ENCODE assay signal across 10 cellular contexts in the genomic region with DNA sequence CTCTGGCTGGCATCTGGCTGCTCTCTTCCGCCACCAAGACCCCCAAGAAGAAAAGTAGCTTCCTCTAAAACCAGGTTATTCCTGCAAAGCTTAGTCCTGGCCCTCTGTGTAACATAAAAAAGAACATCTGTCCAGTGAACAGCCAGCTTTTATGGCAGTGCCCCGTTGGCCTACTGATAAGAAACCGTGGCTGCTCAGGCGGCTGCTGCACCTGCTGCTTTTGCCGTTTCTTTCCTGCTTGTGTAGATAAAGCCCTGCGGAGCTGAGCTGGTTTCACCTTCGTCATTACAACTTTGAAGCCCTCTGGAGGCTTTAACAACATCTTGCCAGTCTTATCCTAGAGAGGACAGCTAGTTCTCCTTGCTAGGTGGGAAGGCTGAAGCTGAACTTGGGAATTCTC. TPM values are rescaled to one million over a fixed set of nuclear protein-coding genes. Genes with fewer than 3 reads are reported as not detected.
DNase-seq lines count a peak whose midpoint lies in the region; ATAC-seq, FAIRE-seq and TF ChIP-seq lines count a peak whose summit lies in the region.
"Had no signal": no experiment of that assay in that cellular context is flagged by ENCODE, and none has a peak within 500 bp of the region (broad histone marks: within the 10 kb centered on the region; RNA-seq: fewer than 3 reads in every experiment).

No MANE protein-coding gene starts in this region.

- ATAC-seq in GM18517 (IDR thresholded peaks at IDR 0.05; ENCODE audit: unreplicated experiment), result no peak

- TF ChIP-seq CTCF in liver (IDR thresholded peaks at IDR 0.05; ENCODE audit: low read depth, low read length, missing input control) (no peak), endothelial cell (IDR thresholded peaks at IDR 0.05; ENCODE audit: unreplicated experiment) (no peak)

- H3K27me3 ChIP-seq in liver (ENCODE audit: control insufficient read depth in 4 of 4, insufficient read depth in 4 of 4, low read length in 3 of 4), result no peaks in the 10 kb centered on the region
- H3K27me3 ChIP-seq: SJCRH30 had no signal

- WGBS in liver, result 39% methylated on average over 7 of the region's 7 CpGs

- no peak overlapping the region for H3K9ac ChIP-seq in liver (ENCODE audit: low read depth in 1 of 2, low read length in 2 of 2)

- no peaks in the 10 kb centered on the region for H3K36me3 ChIP-seq in liver (ENCODE audit: control insufficient read depth in 4 of 4, insufficient read depth in 3 of 4, low read depth in 1 of 4, low read length in 3 of 4)
- H3K36me3 ChIP-seq: SJCRH30 had no signal

- TF ChIP-seq RAD21 in liver (IDR thresholded peaks at IDR 0.05), result no peak

- peaks cover 4% of the 10 kb centered on the region for H3K4me1 Mint-ChIP-seq in endothelial cell (ENCODE audit: unreplicated experiment)

- peaks cover 2% of the 10 kb centered on the region for H3K27me3 Mint-ChIP-seq in endothelial cell (ENCODE audit: unreplicated experiment)
- H3K27me3 Mint-ChIP-seq: activated T-cell treated with anti-CD3 and anti-CD28 coated beads, Interleukin-2, amount 50 U/mL, for 24 hours had no signal

- no peak overlapping the region for H3K27ac Mint-ChIP-seq in endothelial cell (ENCODE audit: unreplicated experiment)
- H3K27ac Mint-ChIP-seq: activated T-cell treated with anti-CD3 and anti-CD28 coated beads, Interleukin-2, amount 50 U/mL, for 24 hours had no signal

- H3K4me1 ChIP-seq in liver (ENCODE audit: control insufficient read depth in 4 of 4, insufficient read depth in 4 of 4, low read length in 3 of 4), result peaks cover 8 to 16% (median 14%) of the 10 kb centered on the region in 4 donors
- H3K4me1 ChIP-seq: SJCRH30 had no signal

- no peaks in the 10 kb centered on the region for H3K36me3 Mint-ChIP-seq in endothelial cell (ENCODE audit: low read depth, unreplicated experiment)

- peak; percentile 73 for DNase-seq in DMS53 (lab: John Stamatoyannopoulos, UW)
- DNase-seq in GM19239 (ENCODE audit: insufficient read length, low spot score), result no peak
- DNase-seq in NCI-H526 treated with DMSO at 0.1 percent for 48 hours (lab: John Stamatoyannopoulos, UW), result peak; percentile 72
- no peak for DNase-seq in GM19238 (ENCODE audit: insufficient read length, low spot score)
- no peak for DNase-seq in endothelial cell (ENCODE audit: low spot score)
- DNase-seq: activated T-cell treated with anti-CD3 and anti-CD28 coated beads, Interleukin-2, amount 50 U/mL, for 24 hours; HCEC 1CT; SJCRH30 had no signal

- peak overlapping the region; percentile 61 to 77 for H3K27ac ChIP-seq in liver (ENCODE audit: low read depth in 1 of 2, low read length in 2 of 2)
- H3K27ac ChIP-seq: SJCRH30 had no signal

- no peaks in the 10 kb centered on the region for H3K9me3 Mint-ChIP-seq in endothelial cell (ENCODE audit: unreplicated experiment)
- H3K9me3 Mint-ChIP-seq: activated T-cell treated with anti-CD3 and anti-CD28 coated beads, Interleukin-2, amount 50 U/mL, for 24 hours had no signal

- FAIRE-seq in GM19239 (lab: Jason Lieb, UNC), result peak; percentile 70

- no peaks in the 10 kb centered on the region for H3K9me3 ChIP-seq in liver (ENCODE audit: control insufficient read depth in 4 of 4, low read length in 3 of 4)
- H3K9me3 ChIP-seq: SJCRH30 had no signal

- no peak overlapping the region for H3K4me3 ChIP-seq in liver (ENCODE audit: low read depth in 1 of 3, low read length in 3 of 3)
- H3K4me3 ChIP-seq: SJCRH30 had no signal

- H3K4me3 Mint-ChIP-seq in endothelial cell (ENCODE audit: unreplicated experiment), result no peak overlapping the region
- H3K4me3 Mint-ChIP-seq: activated T-cell treated with anti-CD3 and anti-CD28 coated beads, Interleukin-2, amount 50 U/mL, for 24 hours had no signal

TF ChIP-seq in liver, 16 proteins besides CTCF, POLR2A, EP300 and RAD21:
- TF ChIP-seq HNF4A (conservative IDR thresholded peaks at IDR 0.05), result no peak
- TF ChIP-seq FOXA2 (IDR thresholded peaks at IDR 0.05), result no peak
- TF ChIP-seq YY1 (IDR thresholded peaks at IDR 0.05), result no peak
- TF ChIP-seq, protein P1, sequence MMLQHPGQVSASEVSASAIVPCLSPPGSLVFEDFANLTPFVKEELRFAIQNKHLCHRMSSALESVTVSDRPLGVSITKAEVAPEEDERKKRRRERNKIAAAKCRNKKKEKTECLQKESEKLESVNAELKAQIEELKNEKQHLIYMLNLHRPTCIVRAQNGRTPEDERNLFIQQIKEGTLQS (IDR thresholded peaks at IDR 0.05), result no peak
- TF ChIP-seq NR2F2 (IDR thresholded peaks at IDR 0.05), result no peak
- no peak for TF ChIP-seq RXRA (IDR thresholded peaks at IDR 0.05)
- no peak for TF ChIP-seq HNF4G (IDR thresholded peaks at IDR 0.05)
- TF ChIP-seq TAF1 (conservative IDR thresholded peaks at IDR 0.05), result no peak
- TF ChIP-seq JUND (IDR thresholded peaks at IDR 0.05), result no peak
- TF ChIP-seq, protein P2, sequence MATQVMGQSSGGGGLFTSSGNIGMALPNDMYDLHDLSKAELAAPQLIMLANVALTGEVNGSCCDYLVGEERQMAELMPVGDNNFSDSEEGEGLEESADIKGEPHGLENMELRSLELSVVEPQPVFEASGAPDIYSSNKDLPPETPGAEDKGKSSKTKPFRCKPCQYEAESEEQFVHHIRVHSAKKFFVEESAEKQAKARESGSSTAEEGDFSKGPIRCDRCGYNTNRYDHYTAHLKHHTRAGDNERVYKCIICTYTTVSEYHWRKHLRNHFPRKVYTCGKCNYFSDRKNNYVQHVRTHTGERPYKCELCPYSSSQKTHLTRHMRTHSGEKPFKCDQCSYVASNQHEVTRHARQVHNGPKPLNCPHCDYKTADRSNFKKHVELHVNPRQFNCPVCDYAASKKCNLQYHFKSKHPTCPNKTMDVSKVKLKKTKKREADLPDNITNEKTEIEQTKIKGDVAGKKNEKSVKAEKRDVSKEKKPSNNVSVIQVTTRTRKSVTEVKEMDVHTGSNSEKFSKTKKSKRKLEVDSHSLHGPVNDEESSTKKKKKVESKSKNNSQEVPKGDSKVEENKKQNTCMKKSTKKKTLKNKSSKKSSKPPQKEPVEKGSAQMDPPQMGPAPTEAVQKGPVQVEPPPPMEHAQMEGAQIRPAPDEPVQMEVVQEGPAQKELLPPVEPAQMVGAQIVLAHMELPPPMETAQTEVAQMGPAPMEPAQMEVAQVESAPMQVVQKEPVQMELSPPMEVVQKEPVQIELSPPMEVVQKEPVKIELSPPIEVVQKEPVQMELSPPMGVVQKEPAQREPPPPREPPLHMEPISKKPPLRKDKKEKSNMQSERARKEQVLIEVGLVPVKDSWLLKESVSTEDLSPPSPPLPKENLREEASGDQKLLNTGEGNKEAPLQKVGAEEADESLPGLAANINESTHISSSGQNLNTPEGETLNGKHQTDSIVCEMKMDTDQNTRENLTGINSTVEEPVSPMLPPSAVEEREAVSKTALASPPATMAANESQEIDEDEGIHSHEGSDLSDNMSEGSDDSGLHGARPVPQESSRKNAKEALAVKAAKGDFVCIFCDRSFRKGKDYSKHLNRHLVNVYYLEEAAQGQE (IDR thresholded peaks at IDR 0.05), result no peak
- TF ChIP-seq FOXA1 (IDR thresholded peaks at IDR 0.05), result no peak

RNA-seq across cellular contexts. Expression of gene ELAPOR1, which starts 20.5 kb away (rescaled TPM):
- total RNA-seq in liver, result under 1 TPM; 0.17 to 0.42 TPM
- under 1 TPM in 1 of 2 donors, not detected in 1; 0.13 TPM for polyA plus RNA-seq in liver
- 0.26 TPM for total RNA-seq in endothelial cell (ENCODE audit: unreplicated experiment)
- total RNA-seq: SJCRH30 had no signal

RNA-seq across cellular contexts. Expression of gene TMEM167B, which starts 43.9 kb away (rescaled TPM):
- total RNA-seq in liver (10 to 100 TPM; 13.6 to 15.4 TPM), endothelial cell (ENCODE audit: unreplicated experiment) (22.3 TPM)
- 10 to 100 TPM in 1 of 2 donors, 1 to 10 TPM in 1; 5.4 to 12.7 TPM for polyA plus RNA-seq in liver

RNA-seq across cellular contexts. Expression of gene TAF13, which starts 58.6 kb away (rescaled TPM):
- total RNA-seq in liver (10 to 100 TPM; 19.3 to 31.7 TPM), endothelial cell (ENCODE audit: unreplicated experiment) (33.7 TPM)
- 10 to 100 TPM; 17.9 to 21.0 TPM for polyA plus RNA-seq in liver

Comparison
In these comparisons a context has a peak if more than half of its experiments do, and no peak if none do; other contexts are left out.
1. DNase-seq: peak in DMS53 (single experiment) and NCI-H526 treated with DMSO at 0.1 percent for 48 hours (single experiment); none in GM19239 (single experiment), GM19238 (single experiment) and endothelial cell (single experiment).